1 cellular context compared by ENCODE assay signal in the genomic region with DNA sequence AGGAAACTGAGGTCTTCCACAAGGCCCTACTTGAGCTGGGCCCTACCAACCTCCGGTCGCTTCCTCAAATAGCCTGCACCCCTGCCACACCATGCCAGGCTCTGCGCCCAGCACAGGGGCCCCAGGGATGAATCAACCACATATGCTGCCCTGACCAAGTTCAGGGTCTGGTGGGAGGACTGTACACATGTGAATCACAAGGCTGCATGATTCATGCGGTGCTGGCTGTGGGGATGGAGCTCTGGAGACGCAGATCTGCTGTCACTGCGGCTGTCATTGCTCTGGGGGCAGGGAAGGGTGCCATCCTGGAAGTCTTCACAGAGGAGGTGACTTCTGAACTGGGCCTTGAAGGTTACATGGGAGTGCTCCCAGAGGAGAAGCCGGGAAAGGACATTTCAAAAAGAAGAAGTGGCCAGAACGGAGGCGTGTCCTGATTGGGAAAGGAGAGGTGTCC.
A peak's percentile ranks its signal among the peaks of the same experiment; 100 is the strongest.
TF ChIP-seq lines count a peak whose summit lies in the region.

No MANE protein-coding gene starts in this region.

TF ChIP-seq in HepG2, 621 proteins besides CTCF, POLR2A, EP300 and RAD21 (continued from another document):
- TF ChIP-seq, protein P1, sequence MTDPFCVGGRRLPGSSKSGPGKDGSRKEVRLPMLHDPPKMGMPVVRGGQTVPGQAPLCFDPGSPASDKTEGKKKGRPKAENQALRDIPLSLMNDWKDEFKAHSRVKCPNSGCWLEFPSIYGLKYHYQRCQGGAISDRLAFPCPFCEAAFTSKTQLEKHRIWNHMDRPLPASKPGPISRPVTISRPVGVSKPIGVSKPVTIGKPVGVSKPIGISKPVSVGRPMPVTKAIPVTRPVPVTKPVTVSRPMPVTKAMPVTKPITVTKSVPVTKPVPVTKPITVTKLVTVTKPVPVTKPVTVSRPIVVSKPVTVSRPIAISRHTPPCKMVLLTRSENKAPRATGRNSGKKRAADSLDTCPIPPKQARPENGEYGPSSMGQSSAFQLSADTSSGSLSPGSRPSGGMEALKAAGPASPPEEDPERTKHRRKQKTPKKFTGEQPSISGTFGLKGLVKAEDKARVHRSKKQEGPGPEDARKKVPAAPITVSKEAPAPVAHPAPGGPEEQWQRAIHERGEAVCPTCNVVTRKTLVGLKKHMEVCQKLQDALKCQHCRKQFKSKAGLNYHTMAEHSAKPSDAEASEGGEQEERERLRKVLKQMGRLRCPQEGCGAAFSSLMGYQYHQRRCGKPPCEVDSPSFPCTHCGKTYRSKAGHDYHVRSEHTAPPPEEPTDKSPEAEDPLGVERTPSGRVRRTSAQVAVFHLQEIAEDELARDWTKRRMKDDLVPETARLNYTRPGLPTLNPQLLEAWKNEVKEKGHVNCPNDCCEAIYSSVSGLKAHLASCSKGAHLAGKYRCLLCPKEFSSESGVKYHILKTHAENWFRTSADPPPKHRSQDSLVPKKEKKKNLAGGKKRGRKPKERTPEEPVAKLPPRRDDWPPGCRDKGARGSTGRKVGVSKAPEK (CRISPR knock-in tag; IDR thresholded peaks at IDR 0.05; ENCODE audit: borderline replicate concordance), result no peak
- TF ChIP-seq ZNF367 (CRISPR knock-in tag; IDR thresholded peaks at IDR 0.05; ENCODE audit: borderline replicate concordance) (no peak), KAT2B (IDR thresholded peaks at IDR 0.05; ENCODE audit: borderline replicate concordance, low read depth, low read length) (no peak), ZNF841 (CRISPR knock-in tag; IDR thresholded peaks at IDR 0.05; ENCODE audit: borderline replicate concordance) (no peak), PAX8 (CRISPR knock-in tag; IDR thresholded peaks at IDR 0.05; ENCODE audit: borderline replicate concordance) (no peak), CCAR2 (optimal IDR thresholded peaks at IDR 0.05; ENCODE audit: low read depth, low read length) (no peak), ZSCAN30 (CRISPR knock-in tag; IDR thresholded peaks at IDR 0.05) (no peak), HNRNPUL1 (IDR thresholded peaks at IDR 0.05; ENCODE audit: low read depth, low read length) (no peak), MIER2 (CRISPR knock-in tag; IDR thresholded peaks at IDR 0.05) (no peak), SMARCC2 (IDR thresholded peaks at IDR 0.05) (no peak), KAT7 (CRISPR knock-in tag; IDR thresholded peaks at IDR 0.05; ENCODE audit: borderline replicate concordance) (no peak), MAFK (conservative IDR thresholded peaks at IDR 0.05 in 1 of 2, IDR thresholded peaks at IDR 0.05 in 1 of 2; ENCODE audit: low read length in 2 of 2) (no peak), HNRNPL (IDR thresholded peaks at IDR 0.05; ENCODE audit: low read depth, low read length) (peak; percentile 71; the same call in 1 of the 2 replicates), KDM5B (CRISPR knock-in tag; IDR thresholded peaks at IDR 0.05; ENCODE audit: borderline replicate concordance) (no peak), MYC (CRISPR knock-in tag; IDR thresholded peaks at IDR 0.05; ENCODE audit: borderline replicate concordance) (no peak), TCF7 (IDR thresholded peaks at IDR 0.05; ENCODE audit: low read depth) (no peak), SAP130 (CRISPR knock-in tag; IDR thresholded peaks at IDR 0.05; ENCODE audit: low read depth) (peak; percentile 57), FOXA1 (IDR thresholded peaks at IDR 0.05) (no peak), FOXA1 (CRISPR knock-in tag; IDR thresholded peaks at IDR 0.05) (0 out of 2 replicates have a peak, but pooled peaks have one; percentile 23), ZNF263 (CRISPR knock-in tag; IDR thresholded peaks at IDR 0.05) (peak; percentile 76; the same call in 1 of the 2 replicates), JDP2 (CRISPR knock-in tag; IDR thresholded peaks at IDR 0.05; ENCODE audit: borderline replicate concordance) (no peak), ZFP36 (IDR thresholded peaks at IDR 0.05; ENCODE audit: borderline replicate concordance, low read depth, low read length, partially characterized antibody) (peak; percentile 60), FOSL2 (CRISPR knock-in tag; IDR thresholded peaks at IDR 0.05) (peak; percentile 89), RARA (CRISPR knock-in tag; IDR thresholded peaks at IDR 0.05) (peak; percentile 8; the same call in 1 of the 2 replicates)
- TF ChIP-seq, protein P2, sequence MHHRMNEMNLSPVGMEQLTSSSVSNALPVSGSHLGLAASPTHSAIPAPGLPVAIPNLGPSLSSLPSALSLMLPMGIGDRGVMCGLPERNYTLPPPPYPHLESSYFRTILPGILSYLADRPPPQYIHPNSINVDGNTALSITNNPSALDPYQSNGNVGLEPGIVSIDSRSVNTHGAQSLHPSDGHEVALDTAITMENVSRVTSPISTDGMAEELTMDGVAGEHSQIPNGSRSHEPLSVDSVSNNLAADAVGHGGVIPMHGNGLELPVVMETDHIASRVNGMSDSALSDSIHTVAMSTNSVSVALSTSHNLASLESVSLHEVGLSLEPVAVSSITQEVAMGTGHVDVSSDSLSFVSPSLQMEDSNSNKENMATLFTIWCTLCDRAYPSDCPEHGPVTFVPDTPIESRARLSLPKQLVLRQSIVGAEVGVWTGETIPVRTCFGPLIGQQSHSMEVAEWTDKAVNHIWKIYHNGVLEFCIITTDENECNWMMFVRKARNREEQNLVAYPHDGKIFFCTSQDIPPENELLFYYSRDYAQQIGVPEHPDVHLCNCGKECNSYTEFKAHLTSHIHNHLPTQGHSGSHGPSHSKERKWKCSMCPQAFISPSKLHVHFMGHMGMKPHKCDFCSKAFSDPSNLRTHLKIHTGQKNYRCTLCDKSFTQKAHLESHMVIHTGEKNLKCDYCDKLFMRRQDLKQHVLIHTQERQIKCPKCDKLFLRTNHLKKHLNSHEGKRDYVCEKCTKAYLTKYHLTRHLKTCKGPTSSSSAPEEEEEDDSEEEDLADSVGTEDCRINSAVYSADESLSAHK (CRISPR knock-in tag; IDR thresholded peaks at IDR 0.05; ENCODE audit: borderline replicate concordance), result no peak
- TF ChIP-seq, protein P3, sequence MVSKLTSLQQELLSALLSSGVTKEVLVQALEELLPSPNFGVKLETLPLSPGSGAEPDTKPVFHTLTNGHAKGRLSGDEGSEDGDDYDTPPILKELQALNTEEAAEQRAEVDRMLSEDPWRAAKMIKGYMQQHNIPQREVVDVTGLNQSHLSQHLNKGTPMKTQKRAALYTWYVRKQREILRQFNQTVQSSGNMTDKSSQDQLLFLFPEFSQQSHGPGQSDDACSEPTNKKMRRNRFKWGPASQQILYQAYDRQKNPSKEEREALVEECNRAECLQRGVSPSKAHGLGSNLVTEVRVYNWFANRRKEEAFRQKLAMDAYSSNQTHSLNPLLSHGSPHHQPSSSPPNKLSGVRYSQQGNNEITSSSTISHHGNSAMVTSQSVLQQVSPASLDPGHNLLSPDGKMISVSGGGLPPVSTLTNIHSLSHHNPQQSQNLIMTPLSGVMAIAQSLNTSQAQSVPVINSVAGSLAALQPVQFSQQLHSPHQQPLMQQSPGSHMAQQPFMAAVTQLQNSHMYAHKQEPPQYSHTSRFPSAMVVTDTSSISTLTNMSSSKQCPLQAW (CRISPR knock-in tag; IDR thresholded peaks at IDR 0.05), result no peak
- TF ChIP-seq, protein P4, sequence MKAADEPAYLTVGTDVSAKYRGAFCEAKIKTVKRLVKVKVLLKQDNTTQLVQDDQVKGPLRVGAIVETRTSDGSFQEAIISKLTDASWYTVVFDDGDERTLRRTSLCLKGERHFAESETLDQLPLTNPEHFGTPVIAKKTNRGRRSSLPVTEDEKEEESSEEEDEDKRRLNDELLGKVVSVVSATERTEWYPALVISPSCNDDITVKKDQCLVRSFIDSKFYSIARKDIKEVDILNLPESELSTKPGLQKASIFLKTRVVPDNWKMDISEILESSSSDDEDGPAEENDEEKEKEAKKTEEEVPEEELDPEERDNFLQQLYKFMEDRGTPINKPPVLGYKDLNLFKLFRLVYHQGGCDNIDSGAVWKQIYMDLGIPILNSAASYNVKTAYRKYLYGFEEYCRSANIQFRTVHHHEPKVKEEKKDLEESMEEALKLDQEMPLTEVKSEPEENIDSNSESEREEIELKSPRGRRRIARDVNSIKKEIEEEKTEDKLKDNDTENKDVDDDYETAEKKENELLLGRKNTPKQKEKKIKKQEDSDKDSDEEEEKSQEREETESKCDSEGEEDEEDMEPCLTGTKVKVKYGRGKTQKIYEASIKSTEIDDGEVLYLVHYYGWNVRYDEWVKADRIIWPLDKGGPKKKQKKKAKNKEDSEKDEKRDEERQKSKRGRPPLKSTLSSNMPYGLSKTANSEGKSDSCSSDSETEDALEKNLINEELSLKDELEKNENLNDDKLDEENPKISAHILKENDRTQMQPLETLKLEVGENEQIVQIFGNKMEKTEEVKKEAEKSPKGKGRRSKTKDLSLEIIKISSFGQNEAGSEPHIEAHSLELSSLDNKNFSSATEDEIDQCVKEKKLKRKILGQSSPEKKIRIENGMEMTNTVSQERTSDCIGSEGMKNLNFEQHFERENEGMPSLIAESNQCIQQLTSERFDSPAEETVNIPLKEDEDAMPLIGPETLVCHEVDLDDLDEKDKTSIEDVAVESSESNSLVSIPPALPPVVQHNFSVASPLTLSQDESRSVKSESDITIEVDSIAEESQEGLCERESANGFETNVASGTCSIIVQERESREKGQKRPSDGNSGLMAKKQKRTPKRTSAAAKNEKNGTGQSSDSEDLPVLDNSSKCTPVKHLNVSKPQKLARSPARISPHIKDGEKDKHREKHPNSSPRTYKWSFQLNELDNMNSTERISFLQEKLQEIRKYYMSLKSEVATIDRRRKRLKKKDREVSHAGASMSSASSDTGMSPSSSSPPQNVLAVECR (CRISPR knock-in tag; IDR thresholded peaks at IDR 0.05; ENCODE audit: borderline replicate concordance), result no peak
- TF ChIP-seq, protein P5, sequence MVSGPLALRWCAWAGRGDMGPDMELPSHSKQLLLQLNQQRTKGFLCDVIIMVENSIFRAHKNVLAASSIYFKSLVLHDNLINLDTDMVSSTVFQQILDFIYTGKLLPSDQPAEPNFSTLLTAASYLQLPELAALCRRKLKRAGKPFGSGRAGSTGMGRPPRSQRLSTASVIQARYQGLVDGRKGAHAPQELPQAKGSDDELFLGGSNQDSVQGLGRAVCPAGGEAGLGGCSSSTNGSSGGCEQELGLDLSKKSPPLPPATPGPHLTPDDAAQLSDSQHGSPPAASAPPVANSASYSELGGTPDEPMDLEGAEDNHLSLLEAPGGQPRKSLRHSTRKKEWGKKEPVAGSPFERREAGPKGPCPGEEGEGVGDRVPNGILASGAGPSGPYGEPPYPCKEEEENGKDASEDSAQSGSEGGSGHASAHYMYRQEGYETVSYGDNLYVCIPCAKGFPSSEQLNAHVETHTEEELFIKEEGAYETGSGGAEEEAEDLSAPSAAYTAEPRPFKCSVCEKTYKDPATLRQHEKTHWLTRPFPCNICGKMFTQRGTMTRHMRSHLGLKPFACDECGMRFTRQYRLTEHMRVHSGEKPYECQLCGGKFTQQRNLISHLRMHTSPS (CRISPR knock-in tag; IDR thresholded peaks at IDR 0.05; ENCODE audit: low read depth), result peak; percentile 77; the same call in 1 of the 2 replicates
